In the genomic region with DNA sequence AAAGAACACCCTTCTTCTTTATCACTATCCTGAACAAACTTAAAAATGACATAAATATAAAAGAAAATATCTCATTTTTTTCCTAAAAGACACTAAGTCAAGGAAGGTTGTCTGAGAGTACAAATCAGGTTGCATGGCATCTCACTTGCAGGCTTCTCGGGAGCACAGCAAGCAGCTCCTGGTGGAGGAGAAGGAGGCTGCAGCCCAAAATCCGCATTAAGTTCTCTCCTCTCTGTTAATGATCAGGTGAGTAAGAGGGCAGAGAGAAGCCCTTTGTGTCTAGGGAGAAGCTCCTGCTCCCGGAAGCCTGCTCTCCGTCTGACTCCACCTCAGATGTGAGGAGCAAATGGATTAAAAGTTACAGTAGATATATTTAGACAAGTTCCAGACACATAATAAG, we compare ENCODE assay signal across 24 cellular contexts. TPM values are rescaled to one million over a fixed set of nuclear protein-coding genes. Genes with fewer than 3 reads are reported as not detected.
"Had no signal": no experiment of that assay in that cellular context is flagged by ENCODE, and none has a peak within 500 bp of the region (broad histone marks: within the 10 kb centered on the region; RNA-seq: fewer than 3 reads in every experiment).

No MANE protein-coding gene starts in this region.

- ATAC-seq: foreskin keratinocyte; left ventricle myocardium superior; mucosa of descending colon; sciatic nerve; stimulated activated effector memory CD8-positive, alpha-beta T cell treated with anti-CD3 and anti-CD28 coated beads, Interleukin-12 subunit alpha, Interleukin-12 subunit beta, amount 100 ng/mL, for 72 hours; upper lobe of right lung had no signal

- H3K27me3 ChIP-seq: brain microvascular endothelial cell, foreskin keratinocyte, ovary, stomach, upper lobe of right lung had no signal

- DNase-seq: activated CD4-positive, alpha-beta memory T cell treated with anti-CD3 and anti-CD28 coated beads, Interleukin-2, amount 10 ng/mL, durations not matched to agents 7 days and 5 days; activated CD4-positive, alpha-beta T cell treated with anti-CD3 and anti-CD28 coated beads for 48 hours; activated CD4-positive, CD25-positive, alpha-beta regulatory T cell; activated naive CD4-positive, alpha-beta T cell treated with anti-CD3 and anti-CD28 coated beads for 36 hours; activated T-cell treated with anti-CD3 and anti-CD28 coated beads, Interleukin-2, amount 50 U/mL, for 24 hours; brain microvascular endothelial cell; central memory CD4-positive, alpha-beta T cell; dorsolateral prefrontal cortex; foreskin keratinocyte; hippocampal formation; left ventricle myocardium superior; mucosa of descending colon; naive B cell; ovary; stimulated activated CD4-positive, alpha-beta T cell treated with anti-CD3 and anti-CD28 coated beads, Interleukin-4, amount 100 ng/mL, for 1 hour; stomach; upper lobe of right lung had no signal

- H3K36me3 ChIP-seq: brain microvascular endothelial cell, ovary, stomach, upper lobe of right lung had no signal

- H3K4me3 ChIP-seq: dorsolateral prefrontal cortex, mucosa of descending colon, ovary, smooth muscle cell, stomach, upper lobe of right lung had no signal

- H3K9me3 ChIP-seq: mucosa of descending colon, ovary, upper lobe of right lung had no signal

- H3K9me3 Mint-ChIP-seq: activated CD4-positive, alpha-beta memory T cell treated with anti-CD3 and anti-CD28 coated beads, Interleukin-2, amount 10 ng/mL, durations not matched to agents 7 days and 5 days; activated naive CD4-positive, alpha-beta T cell treated with anti-CD3 and anti-CD28 coated beads for 36 hours; activated T-cell treated with anti-CD3 and anti-CD28 coated beads, Interleukin-2, amount 50 U/mL, for 24 hours; activated T-helper 2 cell treated with anti-CD3 and anti-CD28 coated beads, Interferon-gamma antibody, Interleukin-2, Interleukin-4, amounts not matched to agents 10 μg/mL and 5 μg/mL and 100 μg/mL, durations not matched to agents 14 hours and 24 hours and 36 hours; T-helper 2 cell treated with Interferon-gamma antibody and Interleukin-4, amounts not matched to agents 5 μg/mL and 100 μg/mL, for 36 hours had no signal

- H3K27me3 Mint-ChIP-seq: memory B cell, naive B cell had no signal

- H3K27ac Mint-ChIP-seq: activated CD4-positive, alpha-beta memory T cell treated with anti-CD3 and anti-CD28 coated beads, Interleukin-2, amount 10 ng/mL, durations not matched to agents 7 days and 5 days; activated naive CD4-positive, alpha-beta T cell treated with anti-CD3 and anti-CD28 coated beads for 36 hours; activated T-cell treated with anti-CD3 and anti-CD28 coated beads, Interleukin-2, amount 50 U/mL, for 24 hours; activated T-helper 2 cell treated with anti-CD3 and anti-CD28 coated beads, Interferon-gamma antibody, Interleukin-2, Interleukin-4, amounts not matched to agents 10 μg/mL and 5 μg/mL and 100 μg/mL, durations not matched to agents 14 hours and 24 hours and 36 hours; memory B cell; naive B cell; stimulated activated effector memory CD8-positive, alpha-beta T cell treated with anti-CD3 and anti-CD28 coated beads, Interleukin-12 subunit alpha, Interleukin-12 subunit beta, amount 100 ng/mL, for 72 hours; T-helper 2 cell treated with Interferon-gamma antibody and Interleukin-4, amounts not matched to agents 5 μg/mL and 100 μg/mL, for 36 hours had no signal

- H3K36me3 Mint-ChIP-seq: memory B cell; naive B cell; stimulated activated effector memory CD8-positive, alpha-beta T cell treated with anti-CD3 and anti-CD28 coated beads, Interleukin-12 subunit alpha, Interleukin-12 subunit beta, amount 100 ng/mL, for 72 hours had no signal

- H3K4me1 ChIP-seq: foreskin keratinocyte, stomach, upper lobe of right lung had no signal

- H3K4me3 Mint-ChIP-seq: activated CD4-positive, alpha-beta memory T cell treated with anti-CD3 and anti-CD28 coated beads, Interleukin-2, amount 10 ng/mL, durations not matched to agents 7 days and 5 days; activated naive CD4-positive, alpha-beta T cell treated with anti-CD3 and anti-CD28 coated beads for 36 hours; activated T-cell treated with anti-CD3 and anti-CD28 coated beads, Interleukin-2, amount 50 U/mL, for 24 hours; memory B cell; naive B cell; stimulated activated effector memory CD8-positive, alpha-beta T cell treated with anti-CD3 and anti-CD28 coated beads, Interleukin-12 subunit alpha, Interleukin-12 subunit beta, amount 100 ng/mL, for 72 hours; T-helper 2 cell treated with Interferon-gamma antibody and Interleukin-4, amounts not matched to agents 5 μg/mL and 100 μg/mL, for 36 hours had no signal

- H3K4me1 Mint-ChIP-seq: activated CD4-positive, alpha-beta memory T cell treated with anti-CD3 and anti-CD28 coated beads, Interleukin-2, amount 10 ng/mL, durations not matched to agents 7 days and 5 days; memory B cell; naive B cell; stimulated activated effector memory CD8-positive, alpha-beta T cell treated with anti-CD3 and anti-CD28 coated beads, Interleukin-12 subunit alpha, Interleukin-12 subunit beta, amount 100 ng/mL, for 72 hours had no signal

- H3K27ac ChIP-seq: brain microvascular endothelial cell, dorsolateral prefrontal cortex, epithelial cell of prostate, foreskin keratinocyte, ovary, stomach, upper lobe of right lung had no signal

- H3K4me2 ChIP-seq: smooth muscle cell had no signal

RNA-seq across cellular contexts. Expression of a gene that starts 35.0 kb away (rescaled TPM):
- total RNA-seq: activated CD4-positive, alpha-beta memory T cell treated with anti-CD3 and anti-CD28 coated beads, Interleukin-2, amount 10 ng/mL, durations not matched to agents 7 days and 5 days; activated naive CD4-positive, alpha-beta T cell treated with anti-CD3 and anti-CD28 coated beads for 36 hours; activated T-helper 2 cell treated with anti-CD3 and anti-CD28 coated beads, Interferon-gamma antibody, Interleukin-2, Interleukin-4, amounts not matched to agents 10 μg/mL and 5 μg/mL and 100 μg/mL, durations not matched to agents 14 hours and 24 hours and 36 hours; foreskin keratinocyte had no signal
- polyA plus RNA-seq: foreskin keratinocyte had no signal
